In genomic region chr1:222062640-222063039, GRCh38 we compare ENCODE assay signal across 23 cellular contexts.
"Had no signal": no experiment of that assay in that cellular context is flagged by ENCODE, and none has a peak within 500 bp of the region (broad histone marks: within the 10 kb centered on the region; RNA-seq: fewer than 3 reads in every experiment).

No MANE protein-coding gene starts in this region.

- H3K4me3 Mint-ChIP-seq: effector memory CD8-positive, alpha-beta T cell; natural killer cell; stimulated activated effector memory CD8-positive, alpha-beta T cell treated with anti-CD3 and anti-CD28 coated beads, Interleukin-12 subunit alpha, Interleukin-12 subunit beta, amount 100 ng/mL, for 72 hours had no signal

- DNase-seq: caudate nucleus; cerebellar nuclear complex; cortex of kidney; effector memory CD8-positive, alpha-beta T cell; head of caudate nucleus; left colon; left ventricle myocardium inferior; lower lobe of right lung; natural killer cell; occipital lobe; pancreas; sigmoid colon; stimulated activated CD4-positive, alpha-beta T cell treated with anti-CD3 and anti-CD28 coated beads, Interleukin-2, amount 100 ng/mL, for 24 hours; stimulated activated CD4-positive, alpha-beta T cell treated with anti-CD3 and anti-CD28 coated beads, Interleukin-4, amount 100 ng/mL, for 24 hours; stimulated activated naive CD4-positive, alpha-beta T cell treated with Interleukin-2 at 50 U/mL for 16 hours; stomach; thyroid gland; trophoblast cell had no signal

- H3K27ac ChIP-seq: epithelial cell of prostate, left ventricle myocardium inferior, lower lobe of right lung, pancreas, sigmoid colon, stomach, thyroid gland had no signal

- H3K27ac Mint-ChIP-seq: effector memory CD8-positive, alpha-beta T cell; natural killer cell; stimulated activated effector memory CD8-positive, alpha-beta T cell treated with anti-CD3 and anti-CD28 coated beads, Interleukin-12 subunit alpha, Interleukin-12 subunit beta, amount 100 ng/mL, for 72 hours had no signal

- FAIRE-seq: endometrium, frontal cortex, islet of Langerhans, pancreas had no signal

- H3K9me3 ChIP-seq: pancreas, thyroid gland had no signal

- H3K4me1 Mint-ChIP-seq: natural killer cell; stimulated activated effector memory CD8-positive, alpha-beta T cell treated with anti-CD3 and anti-CD28 coated beads, Interleukin-12 subunit alpha, Interleukin-12 subunit beta, amount 100 ng/mL, for 72 hours had no signal

- H3K4me1 ChIP-seq: lower lobe of right lung, pancreas, sigmoid colon, stomach, thyroid gland had no signal

- ATAC-seq: effector memory CD8-positive, alpha-beta T cell; left colon; lower lobe of right lung; natural killer cell; stimulated activated effector memory CD8-positive, alpha-beta T cell treated with anti-CD3 and anti-CD28 coated beads, Interleukin-12 subunit alpha, Interleukin-12 subunit beta, amount 100 ng/mL, for 72 hours had no signal

- H3K4me3 ChIP-seq: left ventricle myocardium inferior, lower lobe of right lung, pancreas, sigmoid colon, stomach, thyroid gland had no signal

- H3K27me3 ChIP-seq: pancreas, sigmoid colon, stomach, thyroid gland had no signal

- H3K36me3 ChIP-seq: left ventricle myocardium inferior, lower lobe of right lung, pancreas, sigmoid colon, stomach, thyroid gland had no signal

- H3K36me3 Mint-ChIP-seq: stimulated activated effector memory CD8-positive, alpha-beta T cell treated with anti-CD3 and anti-CD28 coated beads, Interleukin-12 subunit alpha, Interleukin-12 subunit beta, amount 100 ng/mL, for 72 hours had no signal
